Comparison of ENCODE assay signal across 1 cellular context in the genomic region with DNA sequence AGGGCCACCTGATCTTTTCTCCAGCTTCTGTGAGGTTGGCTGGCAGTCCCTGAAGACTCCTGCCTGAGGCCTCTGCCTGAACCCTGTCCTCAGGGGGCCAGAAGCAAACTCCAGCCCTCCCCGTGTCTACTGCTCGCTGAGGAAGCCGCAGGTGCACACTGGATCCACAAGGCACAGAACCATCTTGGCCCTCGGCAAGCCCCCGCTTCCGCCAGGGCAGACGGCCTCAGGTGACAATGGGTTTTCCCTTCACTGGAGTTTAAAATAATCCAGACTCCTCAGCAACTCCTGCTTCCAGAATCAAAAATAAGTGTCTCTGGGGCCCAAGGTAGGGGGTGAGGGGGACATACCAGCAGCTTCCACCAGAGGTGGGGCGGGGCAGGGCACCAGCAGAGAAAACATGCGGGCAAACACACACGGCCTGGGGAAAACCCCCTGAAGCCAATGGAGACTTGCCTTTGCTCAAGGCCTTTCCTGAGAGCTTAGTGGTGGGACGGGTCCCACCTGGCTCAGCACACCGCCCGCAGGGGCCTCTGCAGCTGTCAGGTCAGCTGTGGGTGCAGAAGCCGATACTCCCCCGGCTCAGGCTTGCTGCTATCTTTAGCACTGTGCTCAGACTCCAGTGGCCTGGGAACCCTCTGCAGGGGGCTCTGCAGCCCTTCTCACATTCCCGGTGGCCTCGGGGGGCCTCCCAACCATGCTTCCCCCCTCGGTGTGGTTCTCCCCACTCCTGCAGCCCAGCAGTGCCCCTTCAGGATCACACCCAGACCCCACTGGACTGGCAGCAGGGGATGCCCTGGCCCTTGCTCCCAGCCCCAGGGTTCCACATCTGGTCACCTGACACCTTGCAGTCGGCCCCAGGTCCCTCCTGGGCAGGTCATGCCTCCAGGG.
TF ChIP-seq lines count a peak whose summit lies in the region.

No MANE protein-coding gene starts in this region.

TF ChIP-seq in K562, 482 proteins besides CTCF, POLR2A, EP300 and RAD21 (continued from another document):
- TF ChIP-seq SIN3A (IDR thresholded peaks at IDR 0.05; ENCODE audit: borderline replicate concordance in 2 of 2, control insufficient read depth in 1 of 2, low read depth in 2 of 2, low read length in 2 of 2) (0 out of 4 replicates have a peak, but pooled peaks of 1 of the 2 experiments have one; percentile 20), POLR2H (tag; IDR thresholded peaks at IDR 0.05; ENCODE audit: low read depth) (no peak), KLF16 (IDR thresholded peaks at IDR 0.05) (0 out of 2 replicates have a peak, but pooled peaks have one; percentile 35), ASH1L (IDR thresholded peaks at IDR 0.05; ENCODE audit: borderline replicate concordance, low read depth, partially characterized antibody) (no peak)
- TF ChIP-seq, protein P1, sequence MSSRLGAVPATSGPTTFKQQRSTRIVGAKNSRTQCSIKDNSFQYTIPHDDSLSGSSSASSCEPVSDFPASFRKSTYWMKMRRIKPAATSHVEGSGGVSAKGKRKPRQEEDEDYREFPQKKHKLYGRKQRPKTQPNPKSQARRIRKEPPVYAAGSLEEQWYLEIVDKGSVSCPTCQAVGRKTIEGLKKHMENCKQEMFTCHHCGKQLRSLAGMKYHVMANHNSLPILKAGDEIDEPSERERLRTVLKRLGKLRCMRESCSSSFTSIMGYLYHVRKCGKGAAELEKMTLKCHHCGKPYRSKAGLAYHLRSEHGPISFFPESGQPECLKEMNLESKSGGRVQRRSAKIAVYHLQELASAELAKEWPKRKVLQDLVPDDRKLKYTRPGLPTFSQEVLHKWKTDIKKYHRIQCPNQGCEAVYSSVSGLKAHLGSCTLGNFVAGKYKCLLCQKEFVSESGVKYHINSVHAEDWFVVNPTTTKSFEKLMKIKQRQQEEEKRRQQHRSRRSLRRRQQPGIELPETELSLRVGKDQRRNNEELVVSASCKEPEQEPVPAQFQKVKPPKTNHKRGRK (tag; IDR thresholded peaks at IDR 0.05): no peak
